In genomic region chr14:71985538-71986234, GRCh38 we compare ENCODE assay signal across 25 cellular contexts. TPM values are rescaled to one million over a fixed set of nuclear protein-coding genes. Genes with fewer than 3 reads are reported as not detected.
DNase-seq lines count a peak whose midpoint lies in the region; ATAC-seq and FAIRE-seq lines count a peak whose summit lies in the region.
"Had no signal": no experiment of that assay in that cellular context is flagged by ENCODE, and none has a peak within 500 bp of the region (broad histone marks: within the 10 kb centered on the region; RNA-seq: fewer than 3 reads in every experiment).

No MANE protein-coding gene starts in this region.

- DNase-seq in RPMI7951 (ENCODE audit: low read depth): peak; percentile 1
- peak; percentile 39 for DNase-seq in inferior parietal cortex (ENCODE audit: extremely low spot score)
- DNase-seq in superior temporal gyrus (ENCODE audit: extremely low spot score): peak; percentile 58
- no peak for DNase-seq in activated naive CD4-positive, alpha-beta T cell treated with anti-CD3 and anti-CD28 coated beads for 36 hours
- no peak for DNase-seq in NCI-H1417 (lab: John Stamatoyannopoulos, UW)
- DNase-seq: activated CD4-positive, CD25-positive, alpha-beta regulatory T cell; activated CD8-positive, alpha-beta T cell treated with anti-CD3 and anti-CD28 coated beads for 36 hours; activated gamma-delta T cell; activated T-cell treated with anti-CD3 and anti-CD28 coated beads for 4 hours; amniotic stem cell; effector CD4-positive, alpha-beta T cell; kidney glomerular epithelial cell; mesendoderm; MV-4-11; naive thymus-derived CD8-positive, alpha-beta T cell; NCI-H187 treated with DMSO at 0.1 percent for 48 hours; NCI-H2227 treated with DMSO at 0.1 percent for 48 hours; ovary; T1000 had no signal

- CTCF ChIA-PET in activated naive CD4-positive, alpha-beta T cell treated with anti-CD3 and anti-CD28 coated beads for 36 hours (lab: Charles Lee): interaction anchor here (0.7 kb wide), 1 partner anchor 528 kb away, joined by 3 read pairs; no protein-coding TSS in a partner anchor

- H3K9me3 Mint-ChIP-seq in activated naive CD4-positive, alpha-beta T cell treated with anti-CD3 and anti-CD28 coated beads for 36 hours: no peaks in the 10 kb centered on the region
- H3K9me3 Mint-ChIP-seq: activated CD8-positive, alpha-beta T cell treated with anti-CD3 and anti-CD28 coated beads for 36 hours; central memory CD8-positive, alpha-beta T cell had no signal

- intact Hi-C loops in activated naive CD4-positive, alpha-beta T cell treated with anti-CD3 and anti-CD28 coated beads for 36 hours (cut with micrococcal nuclease): no loop called here

- no peak for ATAC-seq in GM21360 (IDR thresholded peaks at IDR 0.05; ENCODE audit: unreplicated experiment)
- ATAC-seq: activated CD8-positive, alpha-beta T cell treated with anti-CD3 and anti-CD28 coated beads for 36 hours; naive thymus-derived CD8-positive, alpha-beta T cell had no signal

- FAIRE-seq in endometrium (lab: Jason Lieb, UNC): peak; percentile 77
- FAIRE-seq: frontal cortex, H1, urothelium cell line had no signal

- no peak overlapping the region for H3K4me3 Mint-ChIP-seq in activated naive CD4-positive, alpha-beta T cell treated with anti-CD3 and anti-CD28 coated beads for 36 hours
- H3K4me3 Mint-ChIP-seq: activated CD8-positive, alpha-beta T cell treated with anti-CD3 and anti-CD28 coated beads for 36 hours; central memory CD8-positive, alpha-beta T cell; naive thymus-derived CD8-positive, alpha-beta T cell had no signal

- H3K27me3 Mint-ChIP-seq in activated naive CD4-positive, alpha-beta T cell treated with anti-CD3 and anti-CD28 coated beads for 36 hours (ENCODE audit: low read depth): peaks cover 10% of the 10 kb centered on the region

- no peak overlapping the region for H3K27ac Mint-ChIP-seq in activated naive CD4-positive, alpha-beta T cell treated with anti-CD3 and anti-CD28 coated beads for 36 hours
- H3K27ac Mint-ChIP-seq: activated CD8-positive, alpha-beta T cell treated with anti-CD3 and anti-CD28 coated beads for 36 hours; naive thymus-derived CD8-positive, alpha-beta T cell had no signal

- no peaks in the 10 kb centered on the region for H3K36me3 Mint-ChIP-seq in activated naive CD4-positive, alpha-beta T cell treated with anti-CD3 and anti-CD28 coated beads for 36 hours (ENCODE audit: low read depth)
- H3K36me3 Mint-ChIP-seq: naive thymus-derived CD8-positive, alpha-beta T cell had no signal

- H3K4me1 Mint-ChIP-seq in activated naive CD4-positive, alpha-beta T cell treated with anti-CD3 and anti-CD28 coated beads for 36 hours (ENCODE audit: low read depth): no peaks in the 10 kb centered on the region
- H3K4me1 Mint-ChIP-seq: central memory CD8-positive, alpha-beta T cell; naive thymus-derived CD8-positive, alpha-beta T cell had no signal

RNA-seq across cellular contexts. Expression of gene RGS6, which starts 53.5 kb away (rescaled TPM):
- total RNA-seq in RPMI7951 (2014; rRNA removed; shearing (Covaris generic)): under 0.01 TPM in 1 of 2 replicates, not detected in the other
- total RNA-seq in activated naive CD4-positive, alpha-beta T cell treated with anti-CD3 and anti-CD28 coated beads for 36 hours: not detected
- total RNA-seq: activated CD8-positive, alpha-beta T cell treated with anti-CD3 and anti-CD28 coated beads for 36 hours; naive thymus-derived CD8-positive, alpha-beta T cell had no signal

Comparison
In these comparisons a context has a peak if more than half of its experiments do, and no peak if none do; other contexts are left out.
1. DNase-seq: peak in RPMI7951 (single experiment), inferior parietal cortex (single experiment) and superior temporal gyrus (single experiment); none in activated naive CD4-positive, alpha-beta T cell treated with anti-CD3 and anti-CD28 coated beads for 36 hours (single experiment) and NCI-H1417 (0 of 3).